Comparison of ENCODE assay signal across 1 cellular context in genomic region chr7:117472335-117472734, GRCh38.
TF ChIP-seq lines count a peak whose summit lies in the region.

No MANE protein-coding gene starts in this region.

TF ChIP-seq in GM12878, 131 proteins besides CTCF, POLR2A, EP300 and RAD21:
- peak; percentile 14; the same call in 1 of the 2 replicates for TF ChIP-seq IKZF1 (conservative IDR thresholded peaks at IDR 0.05)
- peak; percentile 22; the same call in 1 of the 2 replicates for TF ChIP-seq RAD51 (IDR thresholded peaks at IDR 0.05)
- no peak for TF ChIP-seq BACH1 (IDR thresholded peaks at IDR 0.05; ENCODE audit: borderline replicate concordance)
